8 cellular contexts compared by ENCODE assay signal in genomic region chr12:59149995-59150642, GRCh38.
DNase-seq lines count a peak whose midpoint lies in the region; ATAC-seq and TF ChIP-seq lines count a peak whose summit lies in the region.

No MANE protein-coding gene starts in this region.

- POLR2A ChIA-PET in IMR-90 (lab: Charles Lee; ENCODE audit: unreplicated experiment) (no interaction called here), MCF 10A (lab: Yijun Ruan, JAX) (interaction anchor here (0.6 kb wide), 2 partner anchors 98 to 609 kb away, joined by 3 read pairs; no protein-coding TSS in a partner anchor)

- no peaks in the 10 kb centered on the region for H3K27me3 ChIP-seq in IMR-90 (ENCODE audit: control insufficient read depth, insufficient read depth, low read length)
- H3K27me3 ChIP-seq in kidney epithelial cell (ENCODE audit: control insufficient read depth, insufficient read depth, low read length): no peaks in the 10 kb centered on the region
- H3K27me3 ChIP-seq in tibial nerve: no peaks in the 10 kb centered on the region

- in situ Hi-C loops in IMR-90 (cut with MboI; ENCODE audit: low sequenced_read_pairs): loop anchor here (10.0 kb wide), 3 partner anchors 615 to 1165 kb away; no protein-coding TSS in a partner anchor

- no peaks in the 10 kb centered on the region for H3K36me3 ChIP-seq in IMR-90 (ENCODE audit: control insufficient read depth, insufficient read depth, low read length)
- no peaks in the 10 kb centered on the region for H3K36me3 ChIP-seq in kidney epithelial cell (ENCODE audit: control insufficient read depth, insufficient read depth, low read length)
- H3K36me3 ChIP-seq in tibial nerve: no peaks in the 10 kb centered on the region

- peak overlapping the region; percentile 61; the same call in 1 of the 2 replicates for H2BK20ac ChIP-seq in IMR-90 (ENCODE audit: low read depth, low read length)

- peak overlapping the region; percentile 48; the same call in 1 of the 2 replicates for H4K5ac ChIP-seq in IMR-90 (ENCODE audit: low read depth, low read length)

- peak overlapping the region; percentile 64; the same call in 1 of the 2 replicates for H3K18ac ChIP-seq in IMR-90 (ENCODE audit: low read depth, low read length)

- peak; percentile 100 for ATAC-seq in GM21825 (IDR thresholded peaks at IDR 0.05; ENCODE audit: unreplicated experiment)
- peak; percentile 96 for ATAC-seq in IMR-90 (ENCODE audit: low read depth)

- H2AK9ac ChIP-seq in IMR-90 (replicated peaks; ENCODE audit: low read depth, low read length, poor library complexity): no peak overlapping the region

- no peaks in the 10 kb centered on the region for H3K9me3 Mint-ChIP-seq in activated CD4-positive, alpha-beta T cell treated with anti-CD3 and anti-CD28 coated beads, Interleukin-2, amount 10 ng/mL, durations not matched to agents 24 days and 14 days
- H3K9me3 Mint-ChIP-seq in MCF 10A (ENCODE audit: unreplicated experiment): no peaks in the 10 kb centered on the region

- H2BK5ac ChIP-seq in IMR-90 (ENCODE audit: low read depth, low read length, poor library complexity, severe bottlenecking): peak overlapping the region; percentile 68

- no CpG with 5 or more reads among the region's 2 CpGs for WGBS in IMR-90 (ENCODE audit: extremely low coverage in 2 of 2, insufficient read length in 1 of 2), 2 experiments
- 48 to 50% methylated on average over 2 of the region's 2 CpGs for WGBS in tibial nerve, 2 donors

- H3K4me1 Mint-ChIP-seq in activated CD4-positive, alpha-beta T cell treated with anti-CD3 and anti-CD28 coated beads, Interleukin-2, amount 10 ng/mL, durations not matched to agents 24 days and 14 days: no peaks in the 10 kb centered on the region
- H3K4me1 Mint-ChIP-seq in MCF 10A (ENCODE audit: insufficient read depth, unreplicated experiment): peaks cover 11% of the 10 kb centered on the region

- H3K9me3 ChIP-seq in IMR-90 (ENCODE audit: control insufficient read depth, insufficient read depth, low read length): peaks cover 4% of the 10 kb centered on the region
- no peaks in the 10 kb centered on the region for H3K9me3 ChIP-seq in tibial nerve

- 0 out of 2 replicates have a peak overlapping the region, but pooled peaks have one; percentile 2 for H4K91ac ChIP-seq in IMR-90 (ENCODE audit: insufficient read depth, low read depth, low read length)

- H3K9me1 ChIP-seq in IMR-90 (ENCODE audit: insufficient read depth, low read length): no peaks in the 10 kb centered on the region

- H3K4me1 ChIP-seq in IMR-90 (ENCODE audit: control insufficient read depth, insufficient read depth, low read length) (peaks cover 4% of the 10 kb centered on the region; the same call in 1 of the 2 replicates), tibial nerve (no peaks in the 10 kb centered on the region)

- H3K4ac ChIP-seq in IMR-90 (ENCODE audit: low read depth, low read length): peak overlapping the region; percentile 69; the same call in 1 of the 2 replicates

- CTCF ChIA-PET in IMR-90 (lab: Yijun Ruan, JAX): interaction anchor here (0.6 to 2.5 kb wide), 14 partner anchors 9 to 808 kb away, joined by 3 to 21 read pairs (median 4); no protein-coding TSS in a partner anchor
- CTCF ChIA-PET in MCF 10A (lab: Yijun Ruan, JAX): interaction anchor here (0.6 to 6.0 kb wide), 40 partner anchors 8 to 1157 kb away, joined by 3 to 81 read pairs (median 5); no protein-coding TSS in a partner anchor

- DNase-seq in activated CD4-positive, alpha-beta T cell treated with anti-CD3 and anti-CD28 coated beads, Interleukin-2, amount 10 ng/mL, durations not matched to agents 24 days and 14 days: peak; percentile 75
- no peak for DNase-seq in activated CD4-positive, alpha-beta T cell treated with anti-CD3 and anti-CD28 coated beads, Interleukin-2, amount 50 U/mL, for 4 hours
- DNase-seq in IMR-90 (peak; percentile 84), NOMO-1 (lab: John Stamatoyannopoulos, UW; ENCODE audit: unreplicated experiment in 2 of 2) (peak; percentile 6 to 86), MCF 10A (ENCODE audit: unreplicated experiment) (peak; percentile 84), kidney epithelial cell (ENCODE audit: low read depth) (peak; percentile 32), tibial nerve (ENCODE audit: low spot score in 2 of 2) (peak in 1 of 2 donors; percentile 44)

- intact Hi-C loops in activated CD4-positive, alpha-beta T cell treated with anti-CD3 and anti-CD28 coated beads, Interleukin-2, amount 10 ng/mL, durations not matched to agents 24 days and 14 days (cut with micrococcal nuclease): loop anchor here (1.0 kb wide), 1 partner anchor 37 kb away; no protein-coding TSS in a partner anchor
- intact Hi-C loops in IMR-90 (cut with micrococcal nuclease): loop anchor here (1.0 to 2.0 kb wide), 5 partner anchors 37 to 1167 kb away; partner anchors contain the start of gene LRIG3
- intact Hi-C loops in MCF 10A (cut with micrococcal nuclease): loop anchor here (1.0 to 5.0 kb wide), 6 partner anchors 37 to 1167 kb away; no protein-coding TSS in a partner anchor

- H3K27ac Mint-ChIP-seq in activated CD4-positive, alpha-beta T cell treated with anti-CD3 and anti-CD28 coated beads, Interleukin-2, amount 10 ng/mL, durations not matched to agents 24 days and 14 days: no peak overlapping the region
- no peak overlapping the region for H3K27ac Mint-ChIP-seq in MCF 10A (ENCODE audit: low read depth, unreplicated experiment)

- H2BK120ac ChIP-seq in IMR-90 (ENCODE audit: low read depth, low read length): peak overlapping the region; percentile 54; the same call in 1 of the 2 replicates

- H4K8ac ChIP-seq in IMR-90 (ENCODE audit: low read depth in 2 of 2, low read length in 2 of 2): peak overlapping the region in 1 of 2 experiments; percentile 59; a peak in 2 of 4 replicates

- no peak overlapping the region for H3K9ac ChIP-seq in IMR-90 (ENCODE audit: low read depth, low read length)

- BruUV-seq in IMR-90 (replicated peaks; lab: Mats Ljungman, UMichigan): no TSS peak
- no TSS peak for BruUV-seq in MCF 10A (replicated peaks; lab: Mats Ljungman, UMichigan)

- dilution Hi-C loops in IMR-90 (cut with HindIII; ENCODE audit: low sequenced_read_pairs, unreplicated experiment): no loop called here

- H3K23ac ChIP-seq in IMR-90 (ENCODE audit: low read depth, low read length): no peak overlapping the region

- H4K20me1 ChIP-seq in IMR-90 (ENCODE audit: insufficient read depth, low read length): no peaks in the 10 kb centered on the region

- TF ChIP-seq CTCF in IMR-90 (conservative IDR thresholded peaks at IDR 0.05; ENCODE audit: low read depth, low read length): peak; percentile 100
- peak; percentile 91 for TF ChIP-seq CTCF in MCF 10A (IDR thresholded peaks at IDR 0.05; ENCODE audit: unreplicated experiment)
- TF ChIP-seq CTCF in kidney epithelial cell (IDR thresholded peaks at IDR 0.05; ENCODE audit: insufficient read depth, low read length, poor library complexity, severe bottlenecking): peak; percentile 91
- peak; percentile 78 to 97 (median 89) for TF ChIP-seq CTCF in tibial nerve (IDR thresholded peaks at IDR 0.05)

- no peaks in the 10 kb centered on the region for H3K27me3 Mint-ChIP-seq in activated CD4-positive, alpha-beta T cell treated with anti-CD3 and anti-CD28 coated beads, Interleukin-2, amount 10 ng/mL, durations not matched to agents 24 days and 14 days
- H3K27me3 Mint-ChIP-seq in MCF 10A (ENCODE audit: insufficient read depth, unreplicated experiment): no peaks in the 10 kb centered on the region

- H3K4me3 ChIP-seq in IMR-90 (ENCODE audit: insufficient read depth, low read depth, low read length) (no peak overlapping the region), kidney epithelial cell (ENCODE audit: low read depth, low read length) (no peak overlapping the region), tibial nerve (no peak overlapping the region)

- no peak overlapping the region for H3K4me3 Mint-ChIP-seq in activated CD4-positive, alpha-beta T cell treated with anti-CD3 and anti-CD28 coated beads, Interleukin-2, amount 10 ng/mL, durations not matched to agents 24 days and 14 days
- no peak overlapping the region for H3K4me3 Mint-ChIP-seq in MCF 10A (ENCODE audit: unreplicated experiment)

- no peak overlapping the region for H3K56ac ChIP-seq in IMR-90 (ENCODE audit: extremely low read depth, insufficient read depth, low read length)

- peak; percentile 83 for TF ChIP-seq RAD21 in IMR-90 (IDR thresholded peaks at IDR 0.05; ENCODE audit: low read length)

- H3K36me3 Mint-ChIP-seq in activated CD4-positive, alpha-beta T cell treated with anti-CD3 and anti-CD28 coated beads, Interleukin-2, amount 10 ng/mL, durations not matched to agents 24 days and 14 days (ENCODE audit: low read depth): no peaks in the 10 kb centered on the region
- no peaks in the 10 kb centered on the region for H3K36me3 Mint-ChIP-seq in MCF 10A (ENCODE audit: insufficient read depth, unreplicated experiment)

- no peaks in the 10 kb centered on the region for H3K79me1 ChIP-seq in IMR-90 (ENCODE audit: low read depth in 1 of 2, low read length in 2 of 2)

- H3K27ac ChIP-seq in IMR-90 (ENCODE audit: insufficient read depth, low read length) (peak overlapping the region; percentile 2; the same call in 1 of the 2 replicates), tibial nerve (no peak overlapping the region)

- 0 out of 3 replicates have a peak overlapping the region, but pooled peaks have one; percentile 20 for H2BK15ac ChIP-seq in IMR-90 (ENCODE audit: low read depth, low read length)

- H2AK5ac ChIP-seq in IMR-90 (ENCODE audit: low read depth, low read length): 0 out of 2 replicates have a peak overlapping the region, but pooled peaks have one; percentile 11

- no peak for TF ChIP-seq EP300 in tibial nerve (IDR thresholded peaks at IDR 0.05)

- no peak overlapping the region for H3K4me2 ChIP-seq in IMR-90 (ENCODE audit: low read depth, low read length)

- H3K14ac ChIP-seq in IMR-90 (replicated peaks; ENCODE audit: low read depth, low read length): no peak overlapping the region

- no peak for TF ChIP-seq POLR2A in IMR-90 (IDR thresholded peaks at IDR 0.05; ENCODE audit: low read depth, low read length)
- no peak for TF ChIP-seq POLR2A in tibial nerve (IDR thresholded peaks at IDR 0.05)

- H2AFZ ChIP-seq in IMR-90 (replicated peaks; ENCODE audit: low read length, poor library complexity): no peak overlapping the region

TF ChIP-seq in IMR-90, 13 proteins besides CTCF, POLR2A, EP300 and RAD21:
- no peak for TF ChIP-seq FOS (IDR thresholded peaks at IDR 0.05; ENCODE audit: low read depth, low read length)
- no peak for TF ChIP-seq NFE2L2 (IDR thresholded peaks at IDR 0.05; ENCODE audit: low read depth, low read length)
- no peak for TF ChIP-seq MAZ (IDR thresholded peaks at IDR 0.05; ENCODE audit: borderline replicate concordance, low read depth, low read length)
- peak; percentile 94 for TF ChIP-seq SMC3 (IDR thresholded peaks at IDR 0.05; ENCODE audit: low read depth, low read length)
- no peak for TF ChIP-seq RCOR1 (IDR thresholded peaks at IDR 0.05; ENCODE audit: insufficient replicate concordance, low read length)

Comparison
In these comparisons a context has a peak if more than half of its experiments do, and no peak if none do; other contexts are left out.
1. DNase-seq: peak in activated CD4-positive, alpha-beta T cell treated with anti-CD3 and anti-CD28 coated beads, Interleukin-2, amount 10 ng/mL, durations not matched to agents 24 days and 14 days (single experiment), IMR-90 (single experiment), NOMO-1 (2 of 2), MCF 10A (single experiment) and kidney epithelial cell (single experiment); none in activated CD4-positive, alpha-beta T cell treated with anti-CD3 and anti-CD28 coated beads, Interleukin-2, amount 50 U/mL, for 4 hours (0 of 2).
2. Peak in every context shown above with its lines, with median percentiles within 50 percentile points of each other: CTCF ChIP-seq.